Comparison of ENCODE assay signal across 8 cellular contexts in genomic region chr19:56595548-56595899, GRCh38. TPM values are rescaled to one million over a fixed set of nuclear protein-coding genes. Genes with fewer than 3 reads are reported as not detected.
DNase-seq lines count a peak whose midpoint lies in the region; ATAC-seq and TF ChIP-seq lines count a peak whose summit lies in the region.

No MANE protein-coding gene starts in this region.

- intact Hi-C loops in posterior vena cava (cut with DNase I): no loop called here

- peak overlapping the region; percentile 94 for H3K4me3 Mint-ChIP-seq in neural crest cell

- H3K4me3 ChIP-seq in LNCaP clone FGC (ENCODE audit: low read depth, low read length) (peak overlapping the region; percentile 85), endocrine pancreas (ENCODE audit: control insufficient read depth, insufficient read depth, low read length) (peak overlapping the region; percentile 47)

- H3K9me3 ChIP-seq in endocrine pancreas (ENCODE audit: control insufficient read depth, low read length): no peaks in the 10 kb centered on the region

- no peak for TF ChIP-seq CTCF in LNCaP clone FGC (IDR thresholded peaks at IDR 0.05; ENCODE audit: control insufficient read depth, extremely low read depth, insufficient read depth)
- no peak for TF ChIP-seq CTCF in neural crest cell (conservative IDR thresholded peaks at IDR 0.05)
- TF ChIP-seq CTCF in GM20000 (IDR thresholded peaks at IDR 0.05; ENCODE audit: extremely low read depth, missing control alignments): no peak

- no peaks in the 10 kb centered on the region for H3K36me3 ChIP-seq in endocrine pancreas (ENCODE audit: control insufficient read depth, insufficient read depth, low read length)

- H3K27me3 Mint-ChIP-seq in neural crest cell (ENCODE audit: low read depth): peaks cover 5% of the 10 kb centered on the region

- H3K4me1 ChIP-seq in endocrine pancreas (ENCODE audit: control insufficient read depth, insufficient read depth, low read length): no peaks in the 10 kb centered on the region

- peak; percentile 29 for ATAC-seq in GM21447 (IDR thresholded peaks at IDR 0.05; ENCODE audit: unreplicated experiment)

- no peak for DNase-seq in LNCaP clone FGC (ENCODE audit: low read depth)
- DNase-seq in neural crest cell (ENCODE audit: low read depth, low spot score): no peak
- DNase-seq in GM19240 (ENCODE audit: insufficient read length, low spot score): no peak
- DNase-seq in posterior vena cava (ENCODE audit: low spot score): no peak
- no peak for DNase-seq in GM20000 (ENCODE audit: low spot score)
- DNase-seq in cerebellum (ENCODE audit: low spot score): no peak

- peaks cover 12% of the 10 kb centered on the region for H3K4me1 Mint-ChIP-seq in neural crest cell

- peak overlapping the region; percentile 81 for H3K9ac ChIP-seq in endocrine pancreas (ENCODE audit: control insufficient read depth, insufficient read depth, low read length)

- H3K9me3 Mint-ChIP-seq in neural crest cell: peaks cover 28% of the 10 kb centered on the region

- peak overlapping the region; percentile 99 for H3K27ac Mint-ChIP-seq in neural crest cell (ENCODE audit: unreplicated experiment)

- no peaks in the 10 kb centered on the region for H3K27me3 ChIP-seq in endocrine pancreas (ENCODE audit: control insufficient read depth, insufficient read depth, low read length)

- peaks cover 48% of the 10 kb centered on the region for H3K36me3 Mint-ChIP-seq in neural crest cell (ENCODE audit: low read depth)

RNA-seq across cellular contexts. Expression of gene ZNF71, which starts 0.4 kb away (rescaled TPM):
- 21.7 TPM in 2 replicates for total RNA-seq in neural crest cell
- 10 to 100 TPM in 1 of 2 donors, 1 to 10 TPM in 1; 8.4 to 11.1 TPM for total RNA-seq in posterior vena cava
- total RNA-seq in cerebellum: 28.8 TPM

RNA-seq across cellular contexts. Expression of gene ZNF470, which starts 28.3 kb away (rescaled TPM):
- total RNA-seq in neural crest cell (8.4 and 9.1 TPM in 2 replicates), posterior vena cava (1 to 10 TPM; 6.6 to 8.2 TPM), cerebellum (18.2 TPM)

RNA-seq across cellular contexts. Expression of gene SMIM17, which starts 47.4 kb away (rescaled TPM):
- 0.89 and 1.3 TPM in 2 replicates for total RNA-seq in neural crest cell
- total RNA-seq in posterior vena cava: under 1 TPM; 0.71 to 0.74 TPM
- 34.5 TPM for total RNA-seq in cerebellum

RNA-seq across cellular contexts. Expression of gene ZFP28, which starts 56.8 kb away (rescaled TPM):
- total RNA-seq in neural crest cell: 7.4 and 8.0 TPM in 2 replicates
- total RNA-seq in posterior vena cava: 10 to 100 TPM in 1 of 2 donors, 1 to 10 TPM in 1; 9.3 to 11.9 TPM
- 23.0 TPM for total RNA-seq in cerebellum

Comparison
In these comparisons a context has a peak if more than half of its experiments do, and no peak if none do; other contexts are left out.
1. RNA of gene SMIM17, which starts 47.4 kb away (total RNA-seq): 34.5 TPM in cerebellum (single experiment); 0.89 to 1.3 TPM in neural crest cell and 0.71 to 0.74 TPM in posterior vena cava; every median in the first group is over 10 times any median in the second.